8 cellular contexts compared by ENCODE assay signal in genomic region chr16:71288570-71288889, GRCh38.
DNase-seq lines count a peak whose midpoint lies in the region; ATAC-seq and TF ChIP-seq lines count a peak whose summit lies in the region.

No MANE protein-coding gene starts in this region.

- H3K4me3 ChIP-seq in BLaER1 treated with 17β-estradiol and CSF1 and Interleukin-3, amounts not matched to agents 10 nM and 100 nM, result peak overlapping the region; percentile 71 to 83 (median 78)
- H3K4me3 ChIP-seq in LNCaP clone FGC (ENCODE audit: low read depth, low read length) (peak overlapping the region; percentile 91), coronary artery (peak overlapping the region; percentile 82)

- H3K4me3 Mint-ChIP-seq in nephron, result peak overlapping the region; percentile 86 to 92 (median 90)

- H3K27me3 ChIP-seq in BLaER1 treated with 17β-estradiol and CSF1 and Interleukin-3, amounts not matched to agents 10 nM and 100 nM, result no peaks in the 10 kb centered on the region

- H3K4me1 ChIP-seq in BLaER1 treated with 17β-estradiol and CSF1 and Interleukin-3, amounts not matched to agents 10 nM and 100 nM, result peaks cover 17 to 26% (median 23%) of the 10 kb centered on the region in 10 experiments

- DNase-seq in LNCaP clone FGC (ENCODE audit: low read depth) (no peak), coronary artery (ENCODE audit: low spot score) (no peak), NCI-H524 (lab: John Stamatoyannopoulos, UW) (no peak), NCI-H1092 treated with DMSO at 0.1 percent for 48 hours (lab: John Stamatoyannopoulos, UW) (no peak)
- no peak for DNase-seq in stimulated activated CD8-positive, alpha-beta memory T cell treated with anti-CD3 and anti-CD28 coated beads, Interleukin-4, amount 100 ng/mL, for 48 hours

- peaks cover 0 to 8% (median 0%) of the 10 kb centered on the region in 11 experiments; a peak in 2 of 22 replicates for H4K20me1 ChIP-seq in BLaER1 treated with 17β-estradiol and CSF1 and Interleukin-3, amounts not matched to agents 10 nM and 100 nM

- peaks cover 0 to 32% (median 22%) of the 10 kb centered on the region in 11 experiments; a peak in 20 of 22 replicates for H3K9me3 ChIP-seq in BLaER1 treated with 17β-estradiol and CSF1 and Interleukin-3, amounts not matched to agents 10 nM and 100 nM (replicated peaks in 1 of 11)

- H3K27ac ChIP-seq in BLaER1 treated with 17β-estradiol and CSF1 and Interleukin-3, amounts not matched to agents 10 nM and 100 nM, result peak overlapping the region; percentile 88 to 96 (median 93)
- H3K27ac ChIP-seq in coronary artery, result peak overlapping the region; percentile 88 to 92

- peak overlapping the region; percentile 76 to 96 (median 89) for H3K4me2 ChIP-seq in BLaER1 treated with 17β-estradiol and CSF1 and Interleukin-3, amounts not matched to agents 10 nM and 100 nM

- peaks cover 32% of the 10 kb centered on the region for H3K4me1 Mint-ChIP-seq in nephron

- ATAC-seq in GM18498 (IDR thresholded peaks at IDR 0.05; ENCODE audit: unreplicated experiment), result no peak

- H3K36me3 Mint-ChIP-seq in nephron (ENCODE audit: low read depth), result peaks cover 43% of the 10 kb centered on the region

- H3K9ac ChIP-seq in BLaER1 treated with 17β-estradiol and CSF1 and Interleukin-3, amounts not matched to agents 10 nM and 100 nM, result peak overlapping the region; percentile 84 to 94 (median 88)

- H3K27ac Mint-ChIP-seq in nephron, result peak overlapping the region; percentile 94 to 99 (median 98)

- H3K9me3 Mint-ChIP-seq in nephron, result peaks cover 5% of the 10 kb centered on the region

- no peak for TF ChIP-seq CTCF in LNCaP clone FGC (IDR thresholded peaks at IDR 0.05; ENCODE audit: control insufficient read depth, extremely low read depth, insufficient read depth)
- no peak for TF ChIP-seq CTCF in coronary artery (IDR thresholded peaks at IDR 0.05)
- no peak for TF ChIP-seq CTCF in nephron (IDR thresholded peaks at IDR 0.05; ENCODE audit: unreplicated experiment in 3 of 3)

- H3K36me3 ChIP-seq in BLaER1 treated with 17β-estradiol and CSF1 and Interleukin-3, amounts not matched to agents 10 nM and 100 nM, result peaks cover 40 to 43% (median 42%) of the 10 kb centered on the region in 11 experiments

- no peaks in the 10 kb centered on the region for H3K27me3 Mint-ChIP-seq in nephron (ENCODE audit: low read depth)
